In the genomic region with DNA sequence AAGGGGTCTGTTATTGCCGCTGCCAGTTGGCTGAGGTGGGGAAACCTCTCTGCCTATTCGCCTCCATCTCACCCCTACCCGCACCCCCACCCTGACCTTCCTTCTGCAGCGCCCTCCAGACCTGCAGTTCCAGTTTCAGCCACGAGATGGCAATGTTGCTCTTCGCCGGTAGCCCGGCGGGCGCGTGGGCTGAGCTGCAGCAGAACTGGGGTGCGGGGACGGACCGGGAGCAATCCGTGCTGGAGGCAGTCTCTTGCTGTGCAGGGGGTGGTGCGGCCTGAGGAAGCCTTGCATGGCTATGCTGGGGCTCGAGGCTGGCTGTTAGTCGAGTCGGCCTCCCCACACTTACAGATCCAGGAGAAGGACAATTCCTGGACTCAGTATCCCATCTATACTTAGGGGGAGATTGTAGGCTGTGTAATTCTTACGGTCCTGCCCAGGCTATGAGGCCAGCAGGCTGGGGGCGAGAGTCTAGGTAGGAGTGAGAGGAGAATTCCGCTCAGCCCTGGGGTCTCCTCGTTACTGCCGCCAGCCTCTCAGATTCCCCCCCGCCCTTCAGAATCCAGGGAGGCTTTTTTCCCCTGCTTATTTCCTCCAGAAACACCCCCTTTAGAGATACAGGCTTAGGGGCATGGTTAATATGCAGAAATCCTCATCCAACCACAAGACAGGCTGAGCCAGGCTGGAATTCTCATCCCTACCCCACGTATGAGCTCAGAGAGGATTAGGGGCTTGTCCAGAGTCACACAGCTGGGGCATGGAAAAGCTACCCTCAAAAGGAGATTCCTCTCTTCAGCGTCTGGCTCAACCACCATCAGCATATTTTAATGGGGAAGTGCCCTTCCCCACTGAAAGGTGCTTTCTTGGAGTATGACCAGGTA, we compare ENCODE assay signal across 1 cellular context.
TF ChIP-seq lines count a peak whose summit lies in the region.

No MANE protein-coding gene starts in this region.

TF ChIP-seq in GM12878, 131 proteins besides CTCF, POLR2A, EP300 and RAD21 (continued from another document):
- TF ChIP-seq, protein P1, sequence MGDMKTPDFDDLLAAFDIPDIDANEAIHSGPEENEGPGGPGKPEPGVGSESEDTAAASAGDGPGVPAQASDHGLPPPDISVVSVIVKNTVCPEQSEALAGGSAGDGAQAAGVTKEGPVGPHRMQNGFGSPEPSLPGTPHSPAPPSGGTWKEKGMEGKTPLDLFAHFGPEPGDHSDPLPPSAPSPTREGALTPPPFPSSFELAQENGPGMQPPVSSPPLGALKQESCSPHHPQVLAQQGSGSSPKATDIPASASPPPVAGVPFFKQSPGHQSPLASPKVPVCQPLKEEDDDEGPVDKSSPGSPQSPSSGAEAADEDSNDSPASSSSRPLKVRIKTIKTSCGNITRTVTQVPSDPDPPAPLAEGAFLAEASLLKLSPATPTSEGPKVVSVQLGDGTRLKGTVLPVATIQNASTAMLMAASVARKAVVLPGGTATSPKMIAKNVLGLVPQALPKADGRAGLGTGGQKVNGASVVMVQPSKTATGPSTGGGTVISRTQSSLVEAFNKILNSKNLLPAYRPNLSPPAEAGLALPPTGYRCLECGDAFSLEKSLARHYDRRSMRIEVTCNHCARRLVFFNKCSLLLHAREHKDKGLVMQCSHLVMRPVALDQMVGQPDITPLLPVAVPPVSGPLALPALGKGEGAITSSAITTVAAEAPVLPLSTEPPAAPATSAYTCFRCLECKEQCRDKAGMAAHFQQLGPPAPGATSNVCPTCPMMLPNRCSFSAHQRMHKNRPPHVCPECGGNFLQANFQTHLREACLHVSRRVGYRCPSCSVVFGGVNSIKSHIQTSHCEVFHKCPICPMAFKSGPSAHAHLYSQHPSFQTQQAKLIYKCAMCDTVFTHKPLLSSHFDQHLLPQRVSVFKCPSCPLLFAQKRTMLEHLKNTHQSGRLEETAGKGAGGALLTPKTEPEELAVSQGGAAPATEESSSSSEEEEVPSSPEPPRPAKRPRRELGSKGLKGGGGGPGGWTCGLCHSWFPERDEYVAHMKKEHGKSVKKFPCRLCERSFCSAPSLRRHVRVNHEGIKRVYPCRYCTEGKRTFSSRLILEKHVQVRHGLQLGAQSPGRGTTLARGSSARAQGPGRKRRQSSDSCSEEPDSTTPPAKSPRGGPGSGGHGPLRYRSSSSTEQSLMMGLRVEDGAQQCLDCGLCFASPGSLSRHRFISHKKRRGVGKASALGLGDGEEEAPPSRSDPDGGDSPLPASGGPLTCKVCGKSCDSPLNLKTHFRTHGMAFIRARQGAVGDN (IDR thresholded peaks at IDR 0.05) = no peak
- 0 out of 2 replicates have a peak, but pooled peaks have one; percentile 17 for TF ChIP-seq IRF4 (IDR thresholded peaks at IDR 0.05; ENCODE audit: low read depth, low read length)
- TF ChIP-seq, protein P2, sequence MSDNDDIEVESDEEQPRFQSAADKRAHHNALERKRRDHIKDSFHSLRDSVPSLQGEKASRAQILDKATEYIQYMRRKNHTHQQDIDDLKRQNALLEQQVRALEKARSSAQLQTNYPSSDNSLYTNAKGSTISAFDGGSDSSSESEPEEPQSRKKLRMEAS (IDR thresholded peaks at IDR 0.05; ENCODE audit: low read depth, low read length) = 0 out of 2 replicates have a peak, but pooled peaks have one; percentile 51
- 0 out of 3 replicates have a peak, but pooled peaks have one; percentile 25 for TF ChIP-seq POU2F2 (IDR thresholded peaks at IDR 0.05; ENCODE audit: borderline replicate concordance, low read depth, low read length)
- no peak for TF ChIP-seq RBBP5 (conservative IDR thresholded peaks at IDR 0.05)
- peak; percentile 13 for TF ChIP-seq RELA (IDR thresholded peaks at IDR 0.05; ENCODE audit: borderline replicate concordance, partially characterized antibody)
- peak; percentile 13; the same call in 1 of the 2 replicates for TF ChIP-seq SPI1 (IDR thresholded peaks at IDR 0.05; ENCODE audit: borderline replicate concordance, insufficient read depth, low read depth, low read length)
- TF ChIP-seq YY1 (IDR thresholded peaks at IDR 0.05; ENCODE audit: low read depth, low read length) = peak; percentile 64; the same call in 1 of the 2 replicates
- TF ChIP-seq, protein P3, sequence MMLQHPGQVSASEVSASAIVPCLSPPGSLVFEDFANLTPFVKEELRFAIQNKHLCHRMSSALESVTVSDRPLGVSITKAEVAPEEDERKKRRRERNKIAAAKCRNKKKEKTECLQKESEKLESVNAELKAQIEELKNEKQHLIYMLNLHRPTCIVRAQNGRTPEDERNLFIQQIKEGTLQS (IDR thresholded peaks at IDR 0.05; ENCODE audit: borderline replicate concordance, extremely low read depth, low read depth, low read length) = 0 out of 2 replicates have a peak, but pooled peaks have one; percentile 15
- no peak for TF ChIP-seq ZNF24 (IDR thresholded peaks at IDR 0.05)
- no peak for TF ChIP-seq HDGF (IDR thresholded peaks at IDR 0.05)
- TF ChIP-seq MEF2B (IDR thresholded peaks at IDR 0.05; ENCODE audit: partially characterized antibody, poor library complexity, severe bottlenecking) = no peak
TF ChIP-seq in GM12878: peak in this region for 12.
